Comparison of ENCODE assay signal across 8 cellular contexts in genomic region chr11:121024989-121025388, GRCh38. TPM values are rescaled to one million over a fixed set of nuclear protein-coding genes. Genes with fewer than 3 reads are reported as not detected.
DNase-seq lines count a peak whose midpoint lies in the region; ATAC-seq, FAIRE-seq and TF ChIP-seq lines count a peak whose summit lies in the region.

No MANE protein-coding gene starts in this region.

- intact Hi-C loops in kidney (cut with DNase I) (no loop called here), transverse colon (cut with DNase I; ENCODE audit: low total_unique reads) (no loop called here)

- in situ Hi-C loops in transverse colon (cut with MboI; ENCODE audit: low pct_ligation_motif_present in 1 of 4, low pct_unique_long_range_greater_than_20kb in 1 of 4, low sequenced_read_pairs in 3 of 4): no loop called here

- H3K27ac ChIP-seq in kidney (ENCODE audit: low read depth in 2 of 2, low read length in 2 of 2) (no peak overlapping the region), transverse colon (peak overlapping the region in 2 of 4 donors; percentile 69 to 75)

- H3K4me1 ChIP-seq in kidney (ENCODE audit: control insufficient read depth in 1 of 2, insufficient read depth in 1 of 2, low read depth in 1 of 2, low read length in 2 of 2) (peaks cover 5 to 13% of the 10 kb centered on the region in 2 donors), transverse colon (peaks cover 10 to 20% (median 13%) of the 10 kb centered on the region in 4 donors)

- 47 to 57% methylated on average over 3 of the region's 3 CpGs for WGBS in transverse colon (ENCODE audit: low coverage in 1 of 2), 2 donors

- no peak for FAIRE-seq in kidney (lab: Jason Lieb, UNC)

- TF ChIP-seq CTCF in kidney (IDR thresholded peaks at IDR 0.05; ENCODE audit: borderline replicate concordance, extremely low read depth, insufficient read depth): no peak
- TF ChIP-seq CTCF in transverse colon (IDR thresholded peaks at IDR 0.05): no peak

- H3K36me3 ChIP-seq in kidney (ENCODE audit: control insufficient read depth in 1 of 2, insufficient read depth in 2 of 2, low read length in 2 of 2) (no peaks in the 10 kb centered on the region), transverse colon (no peaks in the 10 kb centered on the region)

- TF ChIP-seq EP300 in transverse colon (IDR thresholded peaks at IDR 0.05; ENCODE audit: low read depth): no peak

- peak overlapping the region in 1 of 2 donors; percentile 52 for H3K9ac ChIP-seq in kidney (ENCODE audit: low read length in 2 of 2)

- no peaks in the 10 kb centered on the region for H3K27me3 ChIP-seq in transverse colon

- TF ChIP-seq POLR2A in transverse colon (IDR thresholded peaks at IDR 0.05): no peak

- peak; percentile 36 for ATAC-seq in HG03342 (IDR thresholded peaks at IDR 0.05; ENCODE audit: unreplicated experiment)

- no peaks in the 10 kb centered on the region for H3K9me3 ChIP-seq in kidney (ENCODE audit: control insufficient read depth in 1 of 2, low read length in 2 of 2)
- no peaks in the 10 kb centered on the region for H3K9me3 ChIP-seq in transverse colon

- DNase-seq in AG20443 (ENCODE audit: low spot score) (peak; percentile 55), astrocyte of the hippocampus (ENCODE audit: low read depth, low spot score) (peak; percentile 13), kidney (no peak), transverse colon (no peak), SKM-1 (lab: John Stamatoyannopoulos, UW; ENCODE audit: unreplicated experiment) (no peak), NCI-H2171 (lab: John Stamatoyannopoulos, UW) (no peak)
- DNase-seq in stimulated activated CD4-positive, alpha-beta T cell treated with anti-CD3 and anti-CD28 coated beads, Interleukin-4, amount 100 ng/mL, for 4 hours: no peak

- H3K4me3 ChIP-seq in kidney (ENCODE audit: low read length in 2 of 2) (peak overlapping the region; percentile 74), transverse colon (peak overlapping the region in 3 of 4 donors; percentile 62 to 83 (median 66))

RNA-seq across cellular contexts. Expression of gene TBCEL, which starts 1.1 kb away (rescaled TPM):
- total RNA-seq in kidney: 41.8 TPM
- polyA plus RNA-seq in kidney (ENCODE audit: insufficient read depth, low read depth, low replicate concordance): 5.0 TPM
- 10 to 100 TPM in 2 of 4 donors, 1 to 10 TPM in 2; 7.2 to 16.5 (median 10.5) TPM for total RNA-seq in transverse colon

Comparison
In these comparisons a context has a peak if more than half of its experiments do, and no peak if none do; other contexts are left out.
1. DNase-seq: peak in AG20443 (single experiment) and astrocyte of the hippocampus (single experiment); none in kidney (single experiment), transverse colon (single experiment), SKM-1 (single experiment), stimulated activated CD4-positive, alpha-beta T cell treated with anti-CD3 and anti-CD28 coated beads, Interleukin-4, amount 100 ng/mL, for 4 hours (0 of 2) and NCI-H2171 (single experiment).